In genomic region chr6:29792123-29793035, GRCh38 we compare ENCODE assay signal across 7 cellular contexts. TPM values are rescaled to one million over a fixed set of nuclear protein-coding genes. Genes with fewer than 3 reads are reported as not detected.
DNase-seq lines count a peak whose midpoint lies in the region; ATAC-seq, FAIRE-seq and TF ChIP-seq lines count a peak whose summit lies in the region.

No MANE protein-coding gene starts in this region.

- TF ChIP-seq CTCF in lung (IDR thresholded peaks at IDR 0.05; ENCODE audit: control extremely low read depth, extremely low read depth), result peak; percentile 42

- peaks cover 0 to 4% of the 10 kb centered on the region in 2 donors for H3K4me1 ChIP-seq in lung (ENCODE audit: control insufficient read depth in 2 of 2, insufficient read depth in 2 of 2, low read length in 2 of 2)

- H3K36me3 ChIP-seq in H7 (replicated peaks; ENCODE audit: control insufficient read depth, insufficient read depth, low read length) (no peaks in the 10 kb centered on the region), lung (ENCODE audit: control insufficient read depth in 2 of 2, insufficient read depth in 2 of 2, low read length in 2 of 2) (no peaks in the 10 kb centered on the region)

- H3K27me3 ChIP-seq in H7 (ENCODE audit: control insufficient read depth, insufficient read depth, low read length) (peaks cover 32% of the 10 kb centered on the region), lung (ENCODE audit: control insufficient read depth, insufficient read depth) (no peaks in the 10 kb centered on the region)

- 3% methylated on average over 77 to 79 of the region's 79 CpGs for WGBS in lung, 2 donors

- H3K4me3 ChIP-seq in H7 (ENCODE audit: insufficient read depth, low read depth, low read length), result peak overlapping the region; percentile 60
- peak overlapping the region; percentile 46 for H3K4me3 ChIP-seq in lung

- H3K9me3 ChIP-seq in lung (ENCODE audit: control insufficient read depth in 2 of 2, insufficient read depth in 1 of 2, low read length in 1 of 2), result peaks cover 2 to 3% of the 10 kb centered on the region in 2 donors

- peak; percentile 80 for ATAC-seq in lung (ENCODE audit: insufficient read depth, low FRiP score)

- DNase-seq in H7, result peak; percentile 87
- peak; percentile 75 for DNase-seq in activated CD4-positive, alpha-beta T cell treated with anti-CD3 and anti-CD28 coated beads, Interleukin-2, amount 50 U/mL, for 1 hour
- peak; percentile 43 for DNase-seq in dermis blood vessel endothelial cell
- peak; percentile 56 for DNase-seq in lung (ENCODE audit: low spot score)
- peak; percentile 44 to 59 for DNase-seq in stimulated activated CD4-positive, alpha-beta T cell treated with anti-CD3 and anti-CD28 coated beads, Interleukin-4, amount 100 ng/mL, for 48 hours (ENCODE audit: low read depth in 2 of 2)
- DNase-seq in LoVo (ENCODE audit: low spot score), result no peak
- no peak for DNase-seq in HTR-8/SVneo (ENCODE audit: insufficient read length, low spot score)

- H3K27ac ChIP-seq in lung (ENCODE audit: low read depth in 1 of 2, low read length in 1 of 2), result peak overlapping the region in 1 of 2 donors; percentile 60

- FAIRE-seq in HTR-8/SVneo (lab: Jason Lieb, UNC), result no peak

RNA-seq across cellular contexts. Expression of gene HLA-G, which starts 35.2 kb away (rescaled TPM):
- total RNA-seq in H7 (2014; rRNA removed; shearing (Covaris generic)), result 0.41 and 0.48 TPM in 2 replicates
- total RNA-seq in dermis blood vessel endothelial cell, result not detected in 2 replicates
- 1 to 10 TPM in 1 of 2 donors, under 1 TPM in 1; 0.23 to 4.9 TPM for total RNA-seq in lung
- 1 to 10 TPM; 3.7 to 8.9 TPM for polyA plus RNA-seq in lung

Comparison
In these comparisons a context has a peak if more than half of its experiments do, and no peak if none do; other contexts are left out.
1. DNase-seq: peak in H7 (single experiment), activated CD4-positive, alpha-beta T cell treated with anti-CD3 and anti-CD28 coated beads, Interleukin-2, amount 50 U/mL, for 1 hour (single experiment), dermis blood vessel endothelial cell (single experiment), lung (single experiment) and stimulated activated CD4-positive, alpha-beta T cell treated with anti-CD3 and anti-CD28 coated beads, Interleukin-4, amount 100 ng/mL, for 48 hours (2 of 2); none in LoVo (single experiment) and HTR-8/SVneo (single experiment).